15 cellular contexts compared by ENCODE assay signal in genomic region chr15:42359990-42360389, GRCh38. TPM values are rescaled to one million over a fixed set of nuclear protein-coding genes. Genes with fewer than 3 reads are reported as not detected.
DNase-seq lines count a peak whose midpoint lies in the region; ATAC-seq and TF ChIP-seq lines count a peak whose summit lies in the region.
"Had no signal": no experiment of that assay in that cellular context is flagged by ENCODE, and none has a peak within 500 bp of the region (broad histone marks: within the 10 kb centered on the region; RNA-seq: fewer than 3 reads in every experiment).

No MANE protein-coding gene starts in this region.

- H3K9me2 ChIP-seq in GM23338 (ENCODE audit: insufficient read depth) = peaks cover 15% of the 10 kb centered on the region

- no peak for TF ChIP-seq CTCF in GM23338 (conservative IDR thresholded peaks at IDR 0.05; ENCODE audit: low read depth in 2 of 2)
- TF ChIP-seq CTCF in HL-60 (IDR thresholded peaks at IDR 0.05; ENCODE audit: insufficient read depth, low read length) = no peak
- TF ChIP-seq CTCF in neutrophil (IDR thresholded peaks at IDR 0.05) = no peak

- H3K9me3 Mint-ChIP-seq in GM23338 = no peaks in the 10 kb centered on the region
- H3K9me3 Mint-ChIP-seq: CD4-positive, CD25-positive, alpha-beta regulatory T cell; H9 had no signal

- H3K27ac ChIP-seq in GM23338 (ENCODE audit: low read depth) (no peak overlapping the region), HL-60 (replicated peaks) (peak overlapping the region; percentile 71), neutrophil (peak overlapping the region; percentile 87)
- H3K27ac ChIP-seq: A549, GM23248 had no signal

- intact Hi-C loops in left cardiac atrium (cut with DNase I) = no loop called here

- H3K27ac Mint-ChIP-seq in GM23338 = no peak overlapping the region
- H3K27ac Mint-ChIP-seq: CD4-positive, CD25-positive, alpha-beta regulatory T cell; H9 had no signal

- H3K36me3 Mint-ChIP-seq in GM23338 (ENCODE audit: low read depth) = no peaks in the 10 kb centered on the region

- 0 out of 2 replicates have a peak overlapping the region, but pooled peaks have one; percentile 2 for H2AFZ ChIP-seq in GM23338
- H2AFZ ChIP-seq: GM23248 had no signal

- H3K79me2 ChIP-seq in GM23338 (replicated peaks; ENCODE audit: insufficient read depth) = no peaks in the 10 kb centered on the region

- no peaks in the 10 kb centered on the region for H4K20me1 ChIP-seq in GM23338 (replicated peaks; ENCODE audit: insufficient read depth)

- no peak overlapping the region for H3K4me3 Mint-ChIP-seq in GM23338
- H3K4me3 Mint-ChIP-seq: CD4-positive, CD25-positive, alpha-beta regulatory T cell; H9 had no signal

- H3K9me3 ChIP-seq in neutrophil = no peaks in the 10 kb centered on the region
- H3K9me3 ChIP-seq: A549 had no signal

- H3K27me3 ChIP-seq in GM23338 (ENCODE audit: insufficient read depth) (no peaks in the 10 kb centered on the region), HL-60 (ENCODE audit: insufficient read depth, poor library complexity, severe bottlenecking) (no peaks in the 10 kb centered on the region), neutrophil (no peaks in the 10 kb centered on the region)

- H3K36me3 ChIP-seq in GM23338 (ENCODE audit: insufficient read depth) (no peaks in the 10 kb centered on the region; the same call in 1 of the 2 replicates), neutrophil (no peaks in the 10 kb centered on the region)

- peaks cover 24% of the 10 kb centered on the region for H3K4me1 Mint-ChIP-seq in GM23338
- H3K4me1 Mint-ChIP-seq: CD4-positive, CD25-positive, alpha-beta regulatory T cell had no signal

- peaks cover 8% of the 10 kb centered on the region for H3K27me3 Mint-ChIP-seq in GM23338 (ENCODE audit: insufficient read depth, low read depth, poor library complexity)

- no peak overlapping the region for H3K4me2 ChIP-seq in GM23338
- H3K4me2 ChIP-seq: A549 had no signal

- no peak for ATAC-seq in GM23338
- peak; percentile 75 to 76 for ATAC-seq in left cardiac atrium
- no peak for ATAC-seq in HG02571 (IDR thresholded peaks at IDR 0.05; ENCODE audit: unreplicated experiment)
- ATAC-seq: A549, HepG2 had no signal

- no peaks in the 10 kb centered on the region for H3F3A ChIP-seq in GM23338 (replicated peaks; ENCODE audit: low read depth)

- H3K4me1 ChIP-seq in GM23338 (ENCODE audit: insufficient read depth) = peaks cover 24% of the 10 kb centered on the region
- H3K4me1 ChIP-seq in neutrophil (ENCODE audit: control insufficient read depth in 1 of 2, insufficient read depth in 1 of 2, low read depth in 1 of 2, low read length in 1 of 2) = peaks cover 64 to 65% of the 10 kb centered on the region in 2 experiments
- H3K4me1 ChIP-seq: A549 had no signal

- no peak for DNase-seq in GM23338 (ENCODE audit: low spot score)
- peak in 1 of 2 experiments; percentile 54 for DNase-seq in HL-60 (ENCODE audit: low read depth in 1 of 2, low spot score in 1 of 2)
- DNase-seq in left cardiac atrium = no peak
- no peak for DNase-seq in NCI-H2171 (lab: John Stamatoyannopoulos, UW)
- no peak for DNase-seq in CD1c-positive myeloid dendritic cell (ENCODE audit: extremely low spot score)
- DNase-seq in activated CD4-positive, CD25-positive, alpha-beta regulatory T cell (lab: John Stamatoyannopoulos, UW) = no peak
- DNase-seq: CD4-positive, CD25-positive, alpha-beta regulatory T cell; DMS53; GF-D8; GM23248; H9 had no signal

- H3K4me3 ChIP-seq in GM23338 (no peak overlapping the region), HL-60 (replicated peaks; ENCODE audit: insufficient read depth, low read length) (peak overlapping the region; percentile 14), neutrophil (ENCODE audit: low read depth in 1 of 2, low read length in 1 of 2) (peak overlapping the region; percentile 51 to 52)
- H3K4me3 ChIP-seq: A549, GM23248 had no signal

TF ChIP-seq in GM23338, 12 proteins besides CTCF, POLR2A, EP300 and RAD21 (continues in another document):
- no peak for TF ChIP-seq STAT1 (IDR thresholded peaks at IDR 0.05; ENCODE audit: unreplicated experiment)
- TF ChIP-seq NANOG (IDR thresholded peaks at IDR 0.05; ENCODE audit: borderline replicate concordance) = no peak
- no peak for TF ChIP-seq EZH2phosphoT487 (IDR thresholded peaks at IDR 0.05; ENCODE audit: unreplicated experiment)
- TF ChIP-seq ZNF331 (CRISPR knock-in tag; IDR thresholded peaks at IDR 0.05; ENCODE audit: low read depth) = no peak
- no peak for TF ChIP-seq POLR2AphosphoS5 (IDR thresholded peaks at IDR 0.05; ENCODE audit: low read depth)
- no peak for TF ChIP-seq EZH2 (IDR thresholded peaks at IDR 0.05; ENCODE audit: low read depth, unreplicated experiment)
- TF ChIP-seq REST (IDR thresholded peaks at IDR 0.05; ENCODE audit: unreplicated experiment) = no peak
- no peak for TF ChIP-seq JUNB (IDR thresholded peaks at IDR 0.05; ENCODE audit: unreplicated experiment)
- TF ChIP-seq ETS1 (IDR thresholded peaks at IDR 0.05) = no peak
- TF ChIP-seq CREB1 (CRISPR knock-in tag; IDR thresholded peaks at IDR 0.05; ENCODE audit: low read depth) = no peak

RNA-seq across cellular contexts. Expression of gene CAPN3, which starts 0.7 kb away (rescaled TPM):
- 1.1 and 2.1 TPM in 2 replicates for total RNA-seq in GM23338 (2014; rRNA removed; shearing (Covaris generic))
- polyA plus RNA-seq in GM23338 (2016; fragmentation: Nextera tagmentation; extraction: Ambion mirVana) = 0.37 and 0.84 TPM in 2 replicates
- 10 to 100 TPM in 1 of 2 donors, 1 to 10 TPM in 1; 8.7 to 10.6 TPM for total RNA-seq in left cardiac atrium

Comparison
In these comparisons a context has a peak if more than half of its experiments do, and no peak if none do; other contexts are left out.
1. ATAC-seq: peak in left cardiac atrium (2 of 2); none in GM23338 (single experiment) and HG02571 (single experiment).